ENCODE assay signal across 29 cellular contexts in genomic region chr10:3631709-3632330, GRCh38.
DNase-seq lines count a peak whose midpoint lies in the region; ATAC-seq and TF ChIP-seq lines count a peak whose summit lies in the region.
"Had no signal": no experiment of that assay in that cellular context is flagged by ENCODE, and none has a peak within 500 bp of the region (broad histone marks: within the 10 kb centered on the region; RNA-seq: fewer than 3 reads in every experiment).

No MANE protein-coding gene starts in this region.

- no peaks in the 10 kb centered on the region for H3K27me3 ChIP-seq in colonic mucosa
- H3K27me3 ChIP-seq: ascending aorta, dorsolateral prefrontal cortex, heart left ventricle, pancreas, tibial nerve had no signal

- intact Hi-C loops in activated CD4-positive, alpha-beta T cell treated with anti-CD3 and anti-CD28 coated beads for 36 hours (cut with DNase I, micrococcal nuclease), result no loop called here
- intact Hi-C loops in colonic mucosa (cut with DNase I), result no loop called here

- H3K4me3 Mint-ChIP-seq in activated CD4-positive, alpha-beta T cell treated with anti-CD3 and anti-CD28 coated beads for 36 hours, result no peak overlapping the region
- no peak overlapping the region for H3K4me3 Mint-ChIP-seq in naive thymus-derived CD8-positive, alpha-beta T cell
- H3K4me3 Mint-ChIP-seq: activated CD4-positive, alpha-beta T cell treated with anti-CD3 and anti-CD28 coated beads, Interleukin-2, amount 10 ng/mL, durations not matched to agents 24 days and 14 days; activated naive CD4-positive, alpha-beta T cell treated with anti-CD3 and anti-CD28 coated beads, Interleukin-2, amount 50 U/mL, for 24 hours; activated T-cell treated with anti-CD3 and anti-CD28 coated beads, Interleukin-2, amount 50 U/mL, for 72 hours; CD4-positive, alpha-beta memory T cell; naive B cell; stimulated activated naive CD8-positive, alpha-beta T cell treated with anti-CD3 and anti-CD28 coated beads, Interleukin-15, amount 100 ng/mL, for 72 hours had no signal

- CTCF ChIA-PET in activated CD4-positive, alpha-beta T cell treated with anti-CD3 and anti-CD28 coated beads for 36 hours (lab: Charles Lee), result interaction anchor here (0.5 to 1.8 kb wide), 4 partner anchors 11 to 1975 kb away, joined by 3 to 4 read pairs (median 4); no protein-coding TSS in a partner anchor

- H3K27ac ChIP-seq in colonic mucosa, result no peak overlapping the region
- H3K27ac ChIP-seq: ascending aorta, heart left ventricle, pancreas, tibial nerve had no signal

- H3K9me3 Mint-ChIP-seq in activated CD4-positive, alpha-beta T cell treated with anti-CD3 and anti-CD28 coated beads for 36 hours (ENCODE audit: low read depth), result no peaks in the 10 kb centered on the region
- H3K9me3 Mint-ChIP-seq in naive thymus-derived CD8-positive, alpha-beta T cell, result no peaks in the 10 kb centered on the region
- H3K9me3 Mint-ChIP-seq: activated naive CD4-positive, alpha-beta T cell treated with anti-CD3 and anti-CD28 coated beads, Interleukin-2, amount 50 U/mL, for 24 hours; activated T-cell treated with anti-CD3 and anti-CD28 coated beads, Interleukin-2, amount 50 U/mL, for 72 hours; stimulated activated naive CD8-positive, alpha-beta T cell treated with anti-CD3 and anti-CD28 coated beads, Interleukin-15, amount 100 ng/mL, for 72 hours had no signal

- H3K36me3 ChIP-seq in colonic mucosa, result no peaks in the 10 kb centered on the region
- H3K36me3 ChIP-seq: ascending aorta, heart left ventricle, pancreas, tibial nerve had no signal

- H3K4me1 Mint-ChIP-seq in activated CD4-positive, alpha-beta T cell treated with anti-CD3 and anti-CD28 coated beads for 36 hours, result peaks cover 8% of the 10 kb centered on the region
- peaks cover 0 to 4% (median 0%) of the 10 kb centered on the region in 4 donors for H3K4me1 Mint-ChIP-seq in naive thymus-derived CD8-positive, alpha-beta T cell
- H3K4me1 Mint-ChIP-seq: CD4-positive, alpha-beta memory T cell; stimulated activated naive CD8-positive, alpha-beta T cell treated with anti-CD3 and anti-CD28 coated beads, Interleukin-15, amount 100 ng/mL, for 72 hours had no signal

- POLR2A ChIA-PET in activated CD4-positive, alpha-beta T cell treated with anti-CD3 and anti-CD28 coated beads for 36 hours (lab: Charles Lee), result no interaction called here
- POLR2A ChIA-PET in naive thymus-derived CD8-positive, alpha-beta T cell (lab: Charles Lee), result no interaction called here

- no peak for DNase-seq in activated CD4-positive, alpha-beta T cell treated with anti-CD3 and anti-CD28 coated beads for 36 hours
- DNase-seq in activated CD4-positive, alpha-beta T cell treated with anti-CD3 and anti-CD28 coated beads, Interleukin-2, amount 50 U/mL, for 4 hours, result no peak
- peak; percentile 37 for DNase-seq in amniotic epithelial cell (ENCODE audit: low read depth)
- peak; percentile 28 for DNase-seq in iris pigment epithelial cell (ENCODE audit: low read depth)
- DNase-seq in naive thymus-derived CD8-positive, alpha-beta T cell, result no peak
- DNase-seq in colonic mucosa, result no peak
- DNase-seq: activated CD4-positive, alpha-beta T cell treated with anti-CD3 and anti-CD28 coated beads, Interleukin-2, amount 10 ng/mL, durations not matched to agents 24 days and 14 days; activated T-cell treated with anti-CD3 and anti-CD28 coated beads, Interleukin-2, amount 50 U/mL, for 72 hours; AML-193; CD4-positive, alpha-beta memory T cell; central memory CD4-positive, alpha-beta T cell; dorsolateral prefrontal cortex; GDM1; heart left ventricle; KG1; left colon; mesenchymal stem cell; naive B cell; NCI-H1436; NCI-H2107; pancreas; right cardiac atrium; stimulated activated CD4-positive, alpha-beta T cell treated with anti-CD3 and anti-CD28 coated beads, Interleukin-12 subunit alpha, Interleukin-12 subunit beta, amount 100 ng/mL, for 4 hours; stimulated activated naive CD8-positive, alpha-beta T cell treated with anti-CD3 and anti-CD28 coated beads, Interleukin-15, amount 100 ng/mL, for 72 hours had no signal

- H3K36me3 Mint-ChIP-seq in activated CD4-positive, alpha-beta T cell treated with anti-CD3 and anti-CD28 coated beads for 36 hours (ENCODE audit: low read depth), result no peaks in the 10 kb centered on the region
- H3K36me3 Mint-ChIP-seq in naive thymus-derived CD8-positive, alpha-beta T cell, result no peaks in the 10 kb centered on the region
- H3K36me3 Mint-ChIP-seq: activated naive CD4-positive, alpha-beta T cell treated with anti-CD3 and anti-CD28 coated beads, Interleukin-2, amount 50 U/mL, for 24 hours; CD4-positive, alpha-beta memory T cell; naive B cell had no signal

- no peaks in the 10 kb centered on the region for H3K4me1 ChIP-seq in colonic mucosa
- H3K4me1 ChIP-seq: ascending aorta, heart left ventricle, pancreas, tibial nerve had no signal

- TF ChIP-seq CTCF in colonic mucosa (IDR thresholded peaks at IDR 0.05), result no peak

- no peak overlapping the region for H3K4me3 ChIP-seq in colonic mucosa
- H3K4me3 ChIP-seq: ascending aorta, dorsolateral prefrontal cortex, heart left ventricle, pancreas, tibial nerve had no signal

- no peak overlapping the region for H3K9ac ChIP-seq in colonic mucosa (ENCODE audit: low read depth in 2 of 2, low read length in 2 of 2)

- no peaks in the 10 kb centered on the region for H3K9me3 ChIP-seq in colonic mucosa
- H3K9me3 ChIP-seq: ascending aorta, pancreas, tibial nerve had no signal

- ATAC-seq in activated CD4-positive, alpha-beta T cell treated with anti-CD3 and anti-CD28 coated beads for 36 hours, result peak; percentile 60
- ATAC-seq in GM18517 (IDR thresholded peaks at IDR 0.05; ENCODE audit: unreplicated experiment) (no peak), GM21529 (IDR thresholded peaks at IDR 0.05; ENCODE audit: unreplicated experiment) (no peak)
- no peak for ATAC-seq in naive thymus-derived CD8-positive, alpha-beta T cell
- ATAC-seq: activated T-cell treated with anti-CD3 and anti-CD28 coated beads, Interleukin-2, amount 50 U/mL, for 72 hours; heart left ventricle; left colon; pancreas; right cardiac atrium; stimulated activated naive CD8-positive, alpha-beta T cell treated with anti-CD3 and anti-CD28 coated beads, Interleukin-15, amount 100 ng/mL, for 72 hours had no signal

- H3K27me3 Mint-ChIP-seq in activated CD4-positive, alpha-beta T cell treated with anti-CD3 and anti-CD28 coated beads for 36 hours, result no peaks in the 10 kb centered on the region
- peaks cover 0 to 11% (median 2%) of the 10 kb centered on the region in 5 donors for H3K27me3 Mint-ChIP-seq in naive thymus-derived CD8-positive, alpha-beta T cell
- H3K27me3 Mint-ChIP-seq: activated naive CD4-positive, alpha-beta T cell treated with anti-CD3 and anti-CD28 coated beads, Interleukin-2, amount 50 U/mL, for 24 hours; CD4-positive, alpha-beta memory T cell had no signal

- no peak overlapping the region for H3K27ac Mint-ChIP-seq in activated CD4-positive, alpha-beta T cell treated with anti-CD3 and anti-CD28 coated beads for 36 hours
- no peak overlapping the region for H3K27ac Mint-ChIP-seq in naive thymus-derived CD8-positive, alpha-beta T cell
- H3K27ac Mint-ChIP-seq: activated CD4-positive, alpha-beta T cell treated with anti-CD3 and anti-CD28 coated beads, Interleukin-2, amount 10 ng/mL, durations not matched to agents 24 days and 14 days; activated naive CD4-positive, alpha-beta T cell treated with anti-CD3 and anti-CD28 coated beads, Interleukin-2, amount 50 U/mL, for 24 hours; activated T-cell treated with anti-CD3 and anti-CD28 coated beads, Interleukin-2, amount 50 U/mL, for 72 hours; stimulated activated naive CD8-positive, alpha-beta T cell treated with anti-CD3 and anti-CD28 coated beads, Interleukin-15, amount 100 ng/mL, for 72 hours had no signal

Comparison
In these comparisons a context has a peak if more than half of its experiments do, and no peak if none do; other contexts are left out.
1. DNase-seq: peak in amniotic epithelial cell (single experiment) and iris pigment epithelial cell (single experiment); none in activated CD4-positive, alpha-beta T cell treated with anti-CD3 and anti-CD28 coated beads for 36 hours (single experiment), activated CD4-positive, alpha-beta T cell treated with anti-CD3 and anti-CD28 coated beads, Interleukin-2, amount 50 U/mL, for 4 hours (0 of 2), naive thymus-derived CD8-positive, alpha-beta T cell (0 of 10) and colonic mucosa (single experiment).